In genomic region chr6:26957399-26958127, GRCh38 we compare ENCODE assay signal across 8 cellular contexts.
DNase-seq lines count a peak whose midpoint lies in the region; ATAC-seq, FAIRE-seq and TF ChIP-seq lines count a peak whose summit lies in the region.
"Not testable (repeated sequence)": the region's sequence is repeated elsewhere in the genome, so short reads cannot be mapped to it uniquely, and the experiment has no call there.

No MANE protein-coding gene starts in this region.

- H3K9me3 ChIP-seq in Peyer's patch; endodermal cell (ENCODE audit: control insufficient read depth, low read length); kidney (ENCODE audit: control insufficient read depth in 1 of 2, low read length in 2 of 2); trophoblast cell (ENCODE audit: insufficient read depth, low read depth, low read length); upper lobe of left lung: not testable (repeated sequence)

- ATAC-seq in upper lobe of left lung (ENCODE audit: low FRiP score in 2 of 2): not testable (repeated sequence)

- not testable (repeated sequence) for H3K9me3 Mint-ChIP-seq in activated T-helper 2 cell treated with anti-CD3 and anti-CD28 coated beads, Interferon-gamma antibody, Interleukin-2, Interleukin-4, amounts not matched to agents 10 μg/mL and 5 μg/mL and 100 μg/mL, durations not matched to agents 14 hours and 24 hours and 36 hours; endodermal cell

- H3K4me1 Mint-ChIP-seq in activated T-helper 2 cell treated with anti-CD3 and anti-CD28 coated beads, Interferon-gamma antibody, Interleukin-2, Interleukin-4, amounts not matched to agents 10 μg/mL and 5 μg/mL and 100 μg/mL, durations not matched to agents 14 hours and 24 hours and 36 hours (ENCODE audit: low read depth); endodermal cell: not testable (repeated sequence)

- peak overlapping the region; percentile 16 for H4K8ac ChIP-seq in trophoblast cell (ENCODE audit: low read depth, low read length)

- not testable (repeated sequence) for H3K36me3 Mint-ChIP-seq in activated T-helper 2 cell treated with anti-CD3 and anti-CD28 coated beads, Interferon-gamma antibody, Interleukin-2, Interleukin-4, amounts not matched to agents 10 μg/mL and 5 μg/mL and 100 μg/mL, durations not matched to agents 14 hours and 24 hours and 36 hours (ENCODE audit: low read depth); endodermal cell (ENCODE audit: low read depth)

- H3K27ac Mint-ChIP-seq in activated T-helper 2 cell treated with anti-CD3 and anti-CD28 coated beads, Interferon-gamma antibody, Interleukin-2, Interleukin-4, amounts not matched to agents 10 μg/mL and 5 μg/mL and 100 μg/mL, durations not matched to agents 14 hours and 24 hours and 36 hours: peak overlapping the region; percentile 24
- peak overlapping the region; percentile 55 for H3K27ac Mint-ChIP-seq in endodermal cell

- intact Hi-C loops in activated T-helper 2 cell treated with anti-CD3 and anti-CD28 coated beads, Interferon-gamma antibody, Interleukin-2, Interleukin-4, amounts not matched to agents 10 μg/mL and 5 μg/mL and 100 μg/mL, durations not matched to agents 14 hours and 24 hours and 36 hours (cut with micrococcal nuclease); kidney (cut with DNase I): not testable (repeated sequence)

- not testable (repeated sequence) for H3K9ac ChIP-seq in endodermal cell (ENCODE audit: extremely low read depth, low read length, poor library complexity, severe bottlenecking); trophoblast cell (ENCODE audit: low read length)
- H3K9ac ChIP-seq in kidney (ENCODE audit: low read length in 2 of 2): peak overlapping the region; percentile 32 to 46

- H3K4me3 Mint-ChIP-seq in activated T-helper 2 cell treated with anti-CD3 and anti-CD28 coated beads, Interferon-gamma antibody, Interleukin-2, Interleukin-4, amounts not matched to agents 10 μg/mL and 5 μg/mL and 100 μg/mL, durations not matched to agents 14 hours and 24 hours and 36 hours (ENCODE audit: low read depth): peak overlapping the region; percentile 83
- H3K4me3 Mint-ChIP-seq in endodermal cell: peak overlapping the region; percentile 75

- not testable (repeated sequence) for H2BK5ac ChIP-seq in trophoblast cell (ENCODE audit: low read depth, low read length, poor library complexity)

- H3K4me1 ChIP-seq in Peyer's patch; endodermal cell (ENCODE audit: control insufficient read depth, insufficient read depth, low read length); kidney (ENCODE audit: control insufficient read depth in 1 of 2, insufficient read depth in 1 of 2, low read depth in 1 of 2, low read length in 2 of 2); trophoblast cell (ENCODE audit: control insufficient read depth in 1 of 2, insufficient read depth in 2 of 2, low read length in 2 of 2); upper lobe of left lung: not testable (repeated sequence)

- not testable (repeated sequence) for H3K79me1 ChIP-seq in trophoblast cell (ENCODE audit: low read length)

- H3K4ac ChIP-seq in trophoblast cell (ENCODE audit: low read depth, low read length): not testable (repeated sequence)

- H2BK12ac ChIP-seq in trophoblast cell (ENCODE audit: low read length): not testable (repeated sequence)

- peak overlapping the region; percentile 30 for H3K4me2 ChIP-seq in trophoblast cell (ENCODE audit: low read length)

- H3K18ac ChIP-seq in trophoblast cell (ENCODE audit: low read length): not testable (repeated sequence)

- H3K14ac ChIP-seq in trophoblast cell (ENCODE audit: low read length): not testable (repeated sequence)

- H3K4me3 ChIP-seq in Peyer's patch (peak overlapping the region in 3 of 4 donors; percentile 72 to 76 (median 73)), endodermal cell (ENCODE audit: low read length) (peak overlapping the region; percentile 56), kidney (ENCODE audit: low read length in 2 of 2) (peak overlapping the region; percentile 67 to 68), upper lobe of left lung (peak overlapping the region in 3 of 4 donors; percentile 68 to 71 (median 69))
- not testable (repeated sequence) for H3K4me3 ChIP-seq in trophoblast cell (ENCODE audit: low read depth, low read length)

- DNase-seq in ELF-1 (ENCODE audit: low read depth, low spot score): peak; percentile 1
- peak; percentile 9 for DNase-seq in M059J (ENCODE audit: low read depth)
- DNase-seq in Peyer's patch; activated T-helper 2 cell treated with anti-CD3 and anti-CD28 coated beads, Interferon-gamma antibody, Interleukin-2, Interleukin-4, amounts not matched to agents 10 μg/mL and 5 μg/mL and 100 μg/mL, durations not matched to agents 14 hours and 24 hours and 36 hours (ENCODE audit: low spot score); kidney; trophoblast cell; upper lobe of left lung: not testable (repeated sequence)
- peak; percentile 45 for DNase-seq in endodermal cell

- not testable (repeated sequence) for H4K91ac ChIP-seq in trophoblast cell (ENCODE audit: low read depth, low read length)

- H3K79me2 ChIP-seq in trophoblast cell (ENCODE audit: control insufficient read depth, insufficient read depth, low read length, poor library complexity): not testable (repeated sequence)

- H3K36me3 ChIP-seq in Peyer's patch; endodermal cell (ENCODE audit: control insufficient read depth, insufficient read depth, low read length); kidney (ENCODE audit: control insufficient read depth in 1 of 2, insufficient read depth in 2 of 2, low read length in 2 of 2); trophoblast cell (ENCODE audit: control insufficient read depth in 1 of 2, insufficient read depth in 2 of 2, low read length in 2 of 2); upper lobe of left lung: not testable (repeated sequence)

- not testable (repeated sequence) for H3K27me3 Mint-ChIP-seq in activated T-helper 2 cell treated with anti-CD3 and anti-CD28 coated beads, Interferon-gamma antibody, Interleukin-2, Interleukin-4, amounts not matched to agents 10 μg/mL and 5 μg/mL and 100 μg/mL, durations not matched to agents 14 hours and 24 hours and 36 hours (ENCODE audit: low read depth); endodermal cell (ENCODE audit: insufficient read depth)

- not testable (repeated sequence) for H2AFZ ChIP-seq in trophoblast cell (ENCODE audit: insufficient read depth, low read length, poor library complexity)

- not testable (repeated sequence) for H4K12ac ChIP-seq in trophoblast cell (ENCODE audit: low read depth, low read length)

- peak overlapping the region in 3 of 4 donors; percentile 84 to 89 (median 86) for H3K27ac ChIP-seq in Peyer's patch
- not testable (repeated sequence) for H3K27ac ChIP-seq in endodermal cell (ENCODE audit: low read depth, low read length); kidney (ENCODE audit: low read depth in 2 of 2, low read length in 2 of 2); trophoblast cell (ENCODE audit: low read depth, low read length)
- H3K27ac ChIP-seq in upper lobe of left lung: peak overlapping the region; percentile 84 to 92 (median 86)

- not testable (repeated sequence) for FAIRE-seq in kidney (lab: Jason Lieb, UNC)

- TF ChIP-seq CTCF in Peyer's patch (IDR thresholded peaks at IDR 0.05); endodermal cell (conservative IDR thresholded peaks at IDR 0.05); kidney (IDR thresholded peaks at IDR 0.05; ENCODE audit: borderline replicate concordance, extremely low read depth, insufficient read depth); upper lobe of left lung (IDR thresholded peaks at IDR 0.05): not testable (repeated sequence)

- not testable (repeated sequence) for TF ChIP-seq POLR2A in Peyer's patch (IDR thresholded peaks at IDR 0.05); upper lobe of left lung (IDR thresholded peaks at IDR 0.05)

- H2BK120ac ChIP-seq in trophoblast cell (ENCODE audit: insufficient read depth, low read length, poor library complexity): not testable (repeated sequence)

- not testable (repeated sequence) for H3K23ac ChIP-seq in trophoblast cell (ENCODE audit: low read length)

- not testable (repeated sequence) for TF ChIP-seq EP300 in upper lobe of left lung (IDR thresholded peaks at IDR 0.05)

- H3K27me3 ChIP-seq in Peyer's patch; endodermal cell (ENCODE audit: control insufficient read depth, insufficient read depth, low read length, poor library complexity, severe bottlenecking); trophoblast cell (ENCODE audit: insufficient read depth, low read length); upper lobe of left lung: not testable (repeated sequence)

- 81 to 83% methylated on average over 3 to 5 of the region's 6 CpGs for WGBS in endodermal cell (ENCODE audit: insufficient coverage in 1 of 2, insufficient read length in 1 of 2), 2 experiments
- WGBS in trophoblast cell (ENCODE audit: extremely low coverage, insufficient coverage, insufficient read length): no CpG with 5 or more reads among the region's 6 CpGs
- 60 to 66% methylated on average over 6 of the region's 6 CpGs for WGBS in upper lobe of left lung, 2 donors

- H2AK5ac ChIP-seq in trophoblast cell (ENCODE audit: low read length): not testable (repeated sequence)
